Comparison of ENCODE assay signal across 18 cellular contexts in the genomic region with DNA sequence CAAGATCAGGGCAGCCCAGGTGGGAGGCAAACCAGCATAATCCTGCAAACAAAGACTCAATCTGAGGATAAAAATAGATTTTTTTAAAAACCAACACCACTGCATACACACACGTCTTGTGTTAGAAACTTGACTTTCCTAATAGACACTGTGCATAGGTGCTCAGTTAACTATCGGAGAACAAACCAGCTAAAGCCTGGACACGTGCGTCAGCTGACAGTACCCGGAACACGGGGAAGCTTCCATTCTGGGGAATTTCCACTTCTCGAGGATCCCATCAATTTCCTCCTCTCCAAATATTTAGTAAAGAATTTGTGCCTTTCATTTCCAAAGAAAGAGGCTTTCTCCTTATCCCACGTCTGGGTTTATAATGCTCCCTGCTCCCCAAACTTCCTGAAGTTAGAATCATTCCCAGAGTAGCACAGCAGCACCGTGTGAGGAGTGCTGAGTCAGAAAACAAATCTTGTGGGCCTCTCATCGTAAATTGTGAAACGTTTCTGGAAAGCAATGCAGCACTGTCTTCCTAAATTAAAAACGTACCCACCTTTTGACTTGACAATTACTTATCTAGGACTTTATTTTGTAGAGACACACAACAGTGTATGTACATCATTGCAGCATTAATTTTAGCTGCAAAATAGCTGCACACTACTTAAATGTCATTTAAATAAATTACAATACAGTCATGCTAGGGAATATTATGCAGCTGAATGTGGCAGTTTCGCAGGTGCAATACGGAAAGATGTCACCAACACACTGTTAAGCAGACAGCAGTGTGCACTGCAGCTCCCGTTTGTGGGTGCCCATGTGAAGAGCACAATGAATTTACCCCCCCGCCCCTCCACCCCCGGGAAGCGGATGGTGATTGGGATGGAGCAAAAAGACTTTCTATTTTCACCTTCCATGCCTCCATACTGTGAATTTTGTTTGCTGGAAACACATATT. TPM values are rescaled to one million over a fixed set of nuclear protein-coding genes. Genes with fewer than 3 reads are reported as not detected.
A peak's percentile ranks its signal among the peaks of the same experiment; 100 is the strongest.
DNase-seq lines count a peak whose midpoint lies in the region; TF ChIP-seq lines count a peak whose summit lies in the region.
"Had no signal": no experiment of that assay in that cellular context is flagged by ENCODE, and none has a peak within 500 bp of the region (broad histone marks: within the 10 kb centered on the region; RNA-seq: fewer than 3 reads in every experiment).

No MANE protein-coding gene starts in this region.

- H3K27me3 ChIP-seq in ACC112 (ENCODE audit: insufficient read depth, low read length) (no peaks in the 10 kb centered on the region), H9 (ENCODE audit: insufficient read depth, low read length) (no peaks in the 10 kb centered on the region)
- H3K27me3 ChIP-seq: cardiac muscle cell had no signal

- H3K4me1 ChIP-seq in ACC112 (ENCODE audit: control insufficient read depth, insufficient read depth, low read length, unreplicated experiment) (peaks cover 36% of the 10 kb centered on the region), H9 (ENCODE audit: insufficient read depth, low read length) (no peaks in the 10 kb centered on the region; the same call in 1 of the 2 replicates)

- no peak overlapping the region for H4K91ac ChIP-seq in H9 (ENCODE audit: insufficient read length, low read depth, low read length)

- H3K27me3 Mint-ChIP-seq in H9 (ENCODE audit: low read depth) (no peaks in the 10 kb centered on the region), nephron progenitor cell (ENCODE audit: low read depth, poor library complexity) (no peaks in the 10 kb centered on the region)
- H3K27me3 Mint-ChIP-seq: activated CD4-positive, alpha-beta memory T cell treated with anti-CD3 and anti-CD28 coated beads for 36 hours had no signal

- H3K56ac ChIP-seq in H9 (ENCODE audit: insufficient read length, low read depth, low read length), result no peak overlapping the region

- no peak overlapping the region for H4K5ac ChIP-seq in H9 (ENCODE audit: insufficient read length, low read depth, low read length)

- DNase-seq in H9, result no peak
- DNase-seq in cardiac fibroblast (ENCODE audit: low read depth in 2 of 2), result peak; percentile 49 to 53
- no peak for DNase-seq in nephron progenitor cell
- DNase-seq in HPDE6-E6E7 (ENCODE audit: extremely low spot score), result no peak
- no peak for DNase-seq in Kasumi-1 (lab: John Stamatoyannopoulos, UW)
- no peak for DNase-seq in AML-193 (lab: John Stamatoyannopoulos, UW)
- DNase-seq in activated CD8-positive, alpha-beta memory T cell treated with anti-CD3 and anti-CD28 coated beads, Interleukin-2, amount 50 U/mL, for 48 hours, result no peak
- DNase-seq: activated CD4-positive, alpha-beta memory T cell treated with anti-CD3 and anti-CD28 coated beads for 36 hours; EL; mesendoderm; NCI-H446 treated with DMSO at 0.1 percent for 48 hours had no signal

- H4K20me1 ChIP-seq in H9 (ENCODE audit: control insufficient read depth, insufficient read depth, insufficient read length), result no peaks in the 10 kb centered on the region

- H3K14ac ChIP-seq in H9 (ENCODE audit: insufficient read depth, low read length), result no peak overlapping the region

- no peak overlapping the region for H3K23ac ChIP-seq in H9 (ENCODE audit: insufficient read length, low read depth, low read length)

- no peak overlapping the region for H3K4ac ChIP-seq in H9 (ENCODE audit: low read depth, low read length)

- H3K23me2 ChIP-seq in H9 (ENCODE audit: insufficient read length, low read depth, low read length, poor library complexity, severe bottlenecking), result no peaks in the 10 kb centered on the region

- H2BK20ac ChIP-seq in H9 (ENCODE audit: low read depth, low read length, poor library complexity, severe bottlenecking), result no peak overlapping the region

- H3K9ac ChIP-seq in H9 (ENCODE audit: extremely low read depth, insufficient read length, low read length), result no peak overlapping the region
- H3K9ac ChIP-seq: parathyroid adenoma had no signal

- H3K9me3 ChIP-seq in H9 (ENCODE audit: control insufficient read depth, low read depth, low read length), result no peaks in the 10 kb centered on the region

- H3K4me1 Mint-ChIP-seq in H9, result peaks cover 49 to 58% of the 10 kb centered on the region in 2 experiments
- H3K4me1 Mint-ChIP-seq in nephron progenitor cell, result peaks cover 58% of the 10 kb centered on the region

- H2BK12ac ChIP-seq in H9 (ENCODE audit: insufficient read length, low read depth, low read length), result no peak overlapping the region

- peaks cover 12% of the 10 kb centered on the region; the same call in 1 of the 2 replicates for H3K36me3 ChIP-seq in ACC112 (ENCODE audit: insufficient read depth, low read length)
- H3K36me3 ChIP-seq: cardiac muscle cell had no signal

- H2BK120ac ChIP-seq in H9 (ENCODE audit: low read depth, low read length, poor library complexity, severe bottlenecking), result no peak overlapping the region

- peaks cover 10% of the 10 kb centered on the region for H3K79me1 ChIP-seq in H9 (ENCODE audit: insufficient read depth, low read depth, low read length, poor library complexity, severe bottlenecking)

- H3K4me3 Mint-ChIP-seq in H9 (no peak overlapping the region), nephron progenitor cell (peak overlapping the region; percentile 6)
- H3K4me3 Mint-ChIP-seq: activated CD4-positive, alpha-beta memory T cell treated with anti-CD3 and anti-CD28 coated beads for 36 hours; activated naive CD4-positive, alpha-beta T cell treated with anti-CD3 and anti-CD28 coated beads for 36 hours; T-helper 1 cell treated with Interleukin-12 subunit alpha and Interleukin-12 subunit beta and Interleukin-4 antibody, amounts not matched to agents 30 μg/mL and 1 μg/mL, for 36 hours had no signal

- H3K36me3 Mint-ChIP-seq in H9 (ENCODE audit: insufficient read depth in 1 of 3, low read depth in 3 of 3) (peaks cover 8 to 14% (median 11%) of the 10 kb centered on the region in 3 experiments; a peak in 5 of 7 replicates), nephron progenitor cell (ENCODE audit: low read depth) (peaks cover 11% of the 10 kb centered on the region)
- H3K36me3 Mint-ChIP-seq: activated CD4-positive, alpha-beta memory T cell treated with anti-CD3 and anti-CD28 coated beads for 36 hours had no signal

- TF ChIP-seq CTCF in H9 (conservative IDR thresholded peaks at IDR 0.05), result no peak
- TF ChIP-seq CTCF in cardiac fibroblast (IDR thresholded peaks at IDR 0.05; ENCODE audit: low read depth, low read length), result no peak
- no peak for TF ChIP-seq CTCF in nephron progenitor cell (IDR thresholded peaks at IDR 0.05)

- H3K4me3 ChIP-seq in ACC112 (ENCODE audit: low read depth, low read length), result no peak overlapping the region
- no peak overlapping the region for H3K4me3 ChIP-seq in cardiac fibroblast (replicated peaks in 1 of 2; ENCODE audit: low read depth in 2 of 2, low read length in 2 of 2)
- H3K4me3 ChIP-seq: cardiac muscle cell had no signal

- H2AFZ ChIP-seq in ACC112 (ENCODE audit: low read length, unreplicated experiment) (no peak overlapping the region), H9 (ENCODE audit: low read length) (no peak overlapping the region)
- H2AFZ ChIP-seq: parathyroid adenoma had no signal

- no peak overlapping the region for H2AK5ac ChIP-seq in H9 (ENCODE audit: insufficient read length, low read length)

- H3K4me2 ChIP-seq in H9 (ENCODE audit: insufficient read depth, insufficient read length, low read length), result no peak overlapping the region

- H3K79me2 ChIP-seq in ACC112 (ENCODE audit: control insufficient read depth, insufficient read depth, low read length, unreplicated experiment) (peaks cover 95% of the 10 kb centered on the region), H9 (ENCODE audit: insufficient read depth, low read length) (peaks cover 30% of the 10 kb centered on the region; the same call in 1 of the 2 replicates)

- H4K8ac ChIP-seq in H9 (replicated peaks; ENCODE audit: insufficient read length, low read depth, low read length), result no peak overlapping the region

- H3K27ac ChIP-seq in ACC112 (ENCODE audit: low read depth, low read length) (peak overlapping the region; percentile 45; the same call in 1 of the 2 replicates), H9 (ENCODE audit: insufficient read length, low read depth, low read length) (no peak overlapping the region)
- H3K27ac ChIP-seq: cardiac muscle cell, epithelial cell of prostate, parathyroid adenoma had no signal

- H3K27ac Mint-ChIP-seq in H9 (peak overlapping the region; percentile 15 to 90 (median 15); a peak in 5 of 7 replicates), nephron progenitor cell (peak overlapping the region; percentile 51)
- H3K27ac Mint-ChIP-seq: activated CD4-positive, alpha-beta memory T cell treated with anti-CD3 and anti-CD28 coated beads for 36 hours; activated naive CD4-positive, alpha-beta T cell treated with anti-CD3 and anti-CD28 coated beads for 36 hours; T-helper 1 cell treated with Interleukin-12 subunit alpha and Interleukin-12 subunit beta and Interleukin-4 antibody, amounts not matched to agents 30 μg/mL and 1 μg/mL, for 36 hours had no signal

- whole genome bisulfite sequencing in H9 (ENCODE audit: extremely low coverage, insufficient read length, low lambda C conversion rate), result no CpG with 5 or more reads among the region's 18 CpGs

- no peaks in the 10 kb centered on the region for H3K9me3 Mint-ChIP-seq in H9
- no peaks in the 10 kb centered on the region for H3K9me3 Mint-ChIP-seq in nephron progenitor cell
- H3K9me3 Mint-ChIP-seq: activated CD4-positive, alpha-beta memory T cell treated with anti-CD3 and anti-CD28 coated beads for 36 hours; activated naive CD4-positive, alpha-beta T cell treated with anti-CD3 and anti-CD28 coated beads for 36 hours; T-helper 1 cell treated with Interleukin-12 subunit alpha and Interleukin-12 subunit beta and Interleukin-4 antibody, amounts not matched to agents 30 μg/mL and 1 μg/mL, for 36 hours had no signal

- H2BK15ac ChIP-seq in H9 (ENCODE audit: low read depth, low read length), result no peak overlapping the region

- H3T11ph ChIP-seq in H9 (ENCODE audit: low read length), result no peak overlapping the region

- no peak overlapping the region for H3K18ac ChIP-seq in H9 (ENCODE audit: insufficient read length, low read depth, low read length)

- no peak overlapping the region for H2BK5ac ChIP-seq in H9 (ENCODE audit: insufficient read length, low read length)

RNA-seq across cellular contexts. Expression of a gene that starts 31.0 kb away (rescaled TPM):
- 89.8 and 97.8 TPM in 2 replicates for total RNA-seq in H9 (2021)

RNA-seq across cellular contexts. Expression of a gene that starts 48.7 kb away (rescaled TPM):
- total RNA-seq in H9 (2021), result not detected in 2 replicates
- total RNA-seq: activated CD4-positive, alpha-beta memory T cell treated with anti-CD3 and anti-CD28 coated beads for 36 hours; activated naive CD4-positive, alpha-beta T cell treated with anti-CD3 and anti-CD28 coated beads for 36 hours; cardiac muscle cell; ureter had no signal

Comparison
In these comparisons a context has a peak if more than half of its experiments do, and no peak if none do; other contexts are left out.
1. DNase-seq: peak in cardiac fibroblast (2 of 2); none in H9 (single experiment), nephron progenitor cell (single experiment), HPDE6-E6E7 (single experiment), Kasumi-1 (0 of 2), AML-193 (0 of 2) and activated CD8-positive, alpha-beta memory T cell treated with anti-CD3 and anti-CD28 coated beads, Interleukin-2, amount 50 U/mL, for 48 hours (single experiment).